In the genomic region with DNA sequence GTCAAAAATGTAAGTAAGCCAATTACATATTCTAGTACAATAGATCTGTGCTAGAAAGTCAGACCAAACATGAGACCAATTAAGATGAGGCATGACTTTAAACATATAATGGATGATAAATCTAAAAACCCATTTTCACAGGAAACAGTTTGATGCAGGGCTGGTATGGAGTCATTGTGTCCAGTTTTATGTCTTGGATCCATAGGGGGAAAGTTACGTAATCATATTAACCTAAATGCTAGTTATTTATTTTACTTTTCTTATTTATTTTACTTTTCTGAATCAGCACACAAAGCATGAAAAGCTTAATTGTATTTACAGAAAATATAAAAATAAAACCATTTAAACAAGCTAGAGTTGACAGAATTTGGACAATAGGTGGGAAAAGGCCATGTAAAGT, we compare ENCODE assay signal across 11 cellular contexts. TPM values are rescaled to one million over a fixed set of nuclear protein-coding genes. Genes with fewer than 3 reads are reported as not detected.
"Had no signal": no experiment of that assay in that cellular context is flagged by ENCODE, and none has a peak within 500 bp of the region (broad histone marks: within the 10 kb centered on the region; RNA-seq: fewer than 3 reads in every experiment).

No MANE protein-coding gene starts in this region.

- H3K4me3 ChIP-seq: GM23248, HAP-1 had no signal

- H3K36me3 ChIP-seq: HAP-1 had no signal

- H3K9ac ChIP-seq: GM23248 had no signal

- ATAC-seq: HCT116 had no signal

- H3K27ac ChIP-seq: GM23248, HL-60 had no signal

- H3K4me1 ChIP-seq: HAP-1 had no signal

- DNase-seq: GM23248, GOT3, H7, HFFc6, KBM-7 had no signal

- H2AFZ ChIP-seq: GM23248 had no signal

RNA-seq across cellular contexts. Expression of gene TRH, which starts 54.7 kb away (rescaled TPM):
- total RNA-seq: GM23248, H4, HFFc6, HT1080 had no signal
- polyA plus RNA-seq: IgD-negative memory B cell had no signal
